In genomic region chr7:30970594-30971094, GRCh38 we compare ENCODE assay signal across 16 cellular contexts. TPM values are rescaled to one million over a fixed set of nuclear protein-coding genes. Genes with fewer than 3 reads are reported as not detected.
DNase-seq lines count a peak whose midpoint lies in the region; ATAC-seq, FAIRE-seq and TF ChIP-seq lines count a peak whose summit lies in the region.
"Had no signal": no experiment of that assay in that cellular context is flagged by ENCODE, and none has a peak within 500 bp of the region (broad histone marks: within the 10 kb centered on the region; RNA-seq: fewer than 3 reads in every experiment).

No MANE protein-coding gene starts in this region.

- intact Hi-C loops in A673 (cut with micrococcal nuclease; ENCODE audit: unreplicated experiment) = no loop called here

- FAIRE-seq in GM12892 (lab: Jason Lieb, UNC) = no peak
- FAIRE-seq: RCC 7860 had no signal

- H3K4me3 ChIP-seq in A673 (ENCODE audit: low read depth, low read length, poor library complexity, severe bottlenecking) = no peak overlapping the region

- POLR2A ChIA-PET in A673 (lab: Charles Lee; ENCODE audit: low non-redundant PET) = no interaction called here

- H3K9me3 ChIP-seq in A673 (ENCODE audit: low read depth, low read length, poor library complexity, severe bottlenecking) = no peaks in the 10 kb centered on the region

- TF ChIP-seq CTCF in A673 (conservative IDR thresholded peaks at IDR 0.05; ENCODE audit: low read depth, low read length) = no peak
- no peak for TF ChIP-seq CTCF in GM13976 (IDR thresholded peaks at IDR 0.05; ENCODE audit: borderline replicate concordance, control extremely low read depth, extremely low read depth, insufficient read depth, missing control alignments)

- no peaks in the 10 kb centered on the region for H3K36me3 ChIP-seq in A673 (ENCODE audit: insufficient read depth, low read length, poor library complexity, severe bottlenecking)

- no peak overlapping the region for H3K27ac ChIP-seq in A673 (ENCODE audit: low read depth, low read length, poor library complexity, severe bottlenecking)

- no TSS peak for BruUV-seq in A673 (replicated peaks; lab: Mats Ljungman, UMichigan)

- H3K27me3 ChIP-seq in A673 (replicated peaks; ENCODE audit: insufficient read depth, low read depth, low read length, poor library complexity) = peaks cover 10% of the 10 kb centered on the region

- ATAC-seq in HG02623 (IDR thresholded peaks at IDR 0.05; ENCODE audit: unreplicated experiment) = no peak
- ATAC-seq: stimulated activated naive CD8-positive, alpha-beta T cell treated with anti-CD3 and anti-CD28 coated beads, Interleukin-15, amount 100 ng/mL, for 72 hours had no signal

- DNase-seq in A673 (ENCODE audit: low spot score) (peak; percentile 23), GM13976 (ENCODE audit: low spot score) (peak; percentile 21), NCI-H526 (lab: John Stamatoyannopoulos, UW) (peak; percentile 95), islet precursor cell (peak; percentile 62), GM12892 (ENCODE audit: insufficient read length) (no peak), cortex of kidney (lab: John Stamatoyannopoulos, UW) (no peak), nucleus accumbens (lab: John Stamatoyannopoulos, UW) (no peak)
- DNase-seq: activated CD4-positive, alpha-beta T cell treated with anti-CD3 and anti-CD28 coated beads, Interleukin-2, amount 50 U/mL, for 4 hours; activated gamma-delta T cell; CD4-positive, alpha-beta T cell; NCI-H1930; stimulated activated naive CD8-positive, alpha-beta T cell treated with anti-CD3 and anti-CD28 coated beads, Interleukin-15, amount 100 ng/mL, for 72 hours had no signal

- CTCF ChIA-PET in A673 (lab: Charles Lee) = no interaction called here

- no peaks in the 10 kb centered on the region for H3K4me1 ChIP-seq in A673 (ENCODE audit: insufficient read depth, low read length, poor library complexity, severe bottlenecking)

- no peak for TF ChIP-seq POLR2A in GM12892 (IDR thresholded peaks at IDR 0.05; ENCODE audit: low read depth, low read length)

- in situ Hi-C loops in GM13976 (cut with MboI; ENCODE audit: low sequenced_read_pairs, unreplicated experiment) = no loop called here

RNA-seq across cellular contexts. Expression of gene GHRHR, which starts 6.9 kb away (rescaled TPM):
- not detected in 2 replicates for total RNA-seq in A673 (2021)
- polyA plus RNA-seq in GM12892 (2012; ENCODE audit: missing spikeins) = not detected
- total RNA-seq: CD4-positive, alpha-beta T cell; H4; pulmonary artery endothelial cell had no signal

RNA-seq across cellular contexts. Expression of gene AQP1, which starts 59.0 kb away (rescaled TPM):
- 0.37 and 0.49 TPM in 2 replicates for total RNA-seq in A673 (2021)
- not detected for polyA plus RNA-seq in GM12892 (2012; ENCODE audit: missing spikeins)

Comparison
In these comparisons a context has a peak if more than half of its experiments do, and no peak if none do; other contexts are left out.
1. DNase-seq: peak in A673 (single experiment), GM13976 (single experiment), NCI-H526 (2 of 2) and islet precursor cell (single experiment); none in GM12892 (single experiment), cortex of kidney (single experiment) and nucleus accumbens (0 of 56).